In genomic region chr15:28879551-28879950, GRCh38 we compare ENCODE assay signal across 11 cellular contexts. TPM values are rescaled to one million over a fixed set of nuclear protein-coding genes. Genes with fewer than 3 reads are reported as not detected.
"Had no signal": no experiment of that assay in that cellular context is flagged by ENCODE, and none has a peak within 500 bp of the region (broad histone marks: within the 10 kb centered on the region; RNA-seq: fewer than 3 reads in every experiment).

No MANE protein-coding gene starts in this region.

- ATAC-seq: GM23338, HCT116, K562 had no signal

- DNase-seq: H7, HFFc6, IMR-90, KG1 had no signal

- H3K4me2 ChIP-seq: GM23338 had no signal

- H3K27ac Mint-ChIP-seq: GM23338, HFFc6 had no signal

- FAIRE-seq: HTR-8/SVneo, K562 had no signal

- H3K36me3 ChIP-seq: HAP-1 had no signal

- H3K9me3 Mint-ChIP-seq: GM23338 had no signal

- H3K9me3 ChIP-seq: HAP-1 had no signal

- H3K4me3 ChIP-seq: GM23338, HAP-1, K562 had no signal

- H3K4me1 ChIP-seq: HAP-1 had no signal

- H2AFZ ChIP-seq: GM23338 had no signal

- H3K4me3 Mint-ChIP-seq: GM23338, HFFc6 had no signal

RNA-seq across cellular contexts. Expression of gene APBA2, which starts 6.2 kb away (rescaled TPM):
- total RNA-seq: HT-29 had no signal

RNA-seq across cellular contexts. Expression of gene GOLGA6L7, which starts 31.1 kb away (rescaled TPM):
- total RNA-seq: GM23338, H4, H7, HFFc6, HT-29, IMR-90 had no signal
- polyA plus RNA-seq: IMR-90 had no signal
